1 cellular context compared by ENCODE assay signal in genomic region chr19:796692-797527, GRCh38.
A peak's percentile ranks its signal among the peaks of the same experiment; 100 is the strongest.
TF ChIP-seq lines count a peak whose summit lies in the region.

TSS of gene PTBP1 (plus strand) at chr19:797452. CDS start at chr19:797498, 46 bp downstream.

TF ChIP-seq in HepG2, 621 proteins besides CTCF, POLR2A, EP300 and RAD21 (continued from another document and continues in another):
- TF ChIP-seq ZMAT5 (CRISPR knock-in tag; IDR thresholded peaks at IDR 0.05; ENCODE audit: borderline replicate concordance, low read depth) (no peak), TAF15 (IDR thresholded peaks at IDR 0.05; ENCODE audit: low read depth, low read length, poor library complexity, severe bottlenecking) (no peak), HNRNPH1 (optimal IDR thresholded peaks at IDR 0.05; ENCODE audit: low read depth, low read length) (no peak), ZNF605 (CRISPR knock-in tag; IDR thresholded peaks at IDR 0.05) (peak; percentile 67; the same call in 1 of the 2 replicates), ZNF3 (CRISPR knock-in tag; IDR thresholded peaks at IDR 0.05) (no peak), SKI (IDR thresholded peaks at IDR 0.05; ENCODE audit: partially characterized antibody) (no peak), LCORL (IDR thresholded peaks at IDR 0.05) (peak; percentile 80), LCORL (CRISPR knock-in tag; IDR thresholded peaks at IDR 0.05) (peak; percentile 95), ZNF609 (CRISPR knock-in tag; IDR thresholded peaks at IDR 0.05; ENCODE audit: borderline replicate concordance) (no peak), ZNF530 (CRISPR knock-in tag; IDR thresholded peaks at IDR 0.05; ENCODE audit: low read depth) (no peak), ZNF44 (CRISPR knock-in tag; IDR thresholded peaks at IDR 0.05) (no peak), SMAD3 (CRISPR knock-in tag; IDR thresholded peaks at IDR 0.05) (peak; percentile 83; the same call in 1 of the 2 replicates), ZNF367 (CRISPR knock-in tag; IDR thresholded peaks at IDR 0.05; ENCODE audit: borderline replicate concordance) (no peak), ZFP36 (IDR thresholded peaks at IDR 0.05; ENCODE audit: borderline replicate concordance, low read depth, low read length, partially characterized antibody) (no peak), ZNF547 (CRISPR knock-in tag; IDR thresholded peaks at IDR 0.05) (0 out of 2 replicates have a peak, but pooled peaks have one; percentile 11), RBFOX2 (IDR thresholded peaks at IDR 0.05; ENCODE audit: low read depth, low read length) (peak; percentile 32), TRIM24 (CRISPR knock-in tag; IDR thresholded peaks at IDR 0.05) (no peak), CBX5 (CRISPR knock-in tag; IDR thresholded peaks at IDR 0.05; ENCODE audit: borderline replicate concordance) (peak; percentile 36; the same call in 1 of the 2 replicates), CENPX (CRISPR knock-in tag; IDR thresholded peaks at IDR 0.05) (no peak), REXO4 (CRISPR knock-in tag; IDR thresholded peaks at IDR 0.05; ENCODE audit: borderline replicate concordance) (no peak), ZBTB37 (CRISPR knock-in tag; IDR thresholded peaks at IDR 0.05) (no peak), PHB2 (IDR thresholded peaks at IDR 0.05; ENCODE audit: partially characterized antibody) (no peak), DZIP1 (CRISPR knock-in tag; IDR thresholded peaks at IDR 0.05) (no peak), HOXA3 (CRISPR knock-in tag; IDR thresholded peaks at IDR 0.05) (peak; percentile 100), GATA4 (IDR thresholded peaks at IDR 0.05; ENCODE audit: borderline replicate concordance, low read depth) (no peak), ZNF746 (CRISPR knock-in tag; IDR thresholded peaks at IDR 0.05) (no peak; the same call in 1 of the 2 replicates), KDM4B (CRISPR knock-in tag; IDR thresholded peaks at IDR 0.05) (0 out of 2 replicates have a peak, but pooled peaks have one; percentile 57), ZFYVE20 (CRISPR knock-in tag; IDR thresholded peaks at IDR 0.05; ENCODE audit: borderline replicate concordance, low read depth) (0 out of 2 replicates have a peak, but pooled peaks have one; percentile 80), ZNF616 (CRISPR knock-in tag; IDR thresholded peaks at IDR 0.05; ENCODE audit: low read depth) (no peak; the same call in 1 of the 2 replicates), JUNB (CRISPR knock-in tag; IDR thresholded peaks at IDR 0.05; ENCODE audit: borderline replicate concordance) (no peak), TEAD3 (CRISPR knock-in tag; optimal IDR thresholded peaks at IDR 0.05; ENCODE audit: borderline replicate concordance) (peak; percentile 82), RXRA (CRISPR knock-in tag; IDR thresholded peaks at IDR 0.05) (peak; percentile 80), NR2C2 (CRISPR knock-in tag; IDR thresholded peaks at IDR 0.05; ENCODE audit: borderline replicate concordance) (peak; percentile 97), DNMT1 (CRISPR knock-in tag; IDR thresholded peaks at IDR 0.05) (peak; percentile 48; the same call in 1 of the 2 replicates), ZNF557 (CRISPR knock-in tag; IDR thresholded peaks at IDR 0.05) (no peak), HOXD1 (CRISPR knock-in tag; IDR thresholded peaks at IDR 0.05) (peak; percentile 81; the same call in 1 of the 2 replicates), HMG20A (CRISPR knock-in tag; IDR thresholded peaks at IDR 0.05; ENCODE audit: borderline replicate concordance) (no peak; the same call in 1 of the 2 replicates), ZNF737 (CRISPR knock-in tag; IDR thresholded peaks at IDR 0.05; ENCODE audit: borderline replicate concordance) (no peak), MAFG (CRISPR knock-in tag; IDR thresholded peaks at IDR 0.05) (no peak), ZNF431 (CRISPR knock-in tag; IDR thresholded peaks at IDR 0.05; ENCODE audit: borderline replicate concordance, low read depth) (peak; percentile 63; the same call in 1 of the 2 replicates), ZNF382 (CRISPR knock-in tag; IDR thresholded peaks at IDR 0.05; ENCODE audit: borderline replicate concordance) (no peak), MLX (CRISPR knock-in tag; IDR thresholded peaks at IDR 0.05) (peak; percentile 75)
- TF ChIP-seq, protein P1, sequence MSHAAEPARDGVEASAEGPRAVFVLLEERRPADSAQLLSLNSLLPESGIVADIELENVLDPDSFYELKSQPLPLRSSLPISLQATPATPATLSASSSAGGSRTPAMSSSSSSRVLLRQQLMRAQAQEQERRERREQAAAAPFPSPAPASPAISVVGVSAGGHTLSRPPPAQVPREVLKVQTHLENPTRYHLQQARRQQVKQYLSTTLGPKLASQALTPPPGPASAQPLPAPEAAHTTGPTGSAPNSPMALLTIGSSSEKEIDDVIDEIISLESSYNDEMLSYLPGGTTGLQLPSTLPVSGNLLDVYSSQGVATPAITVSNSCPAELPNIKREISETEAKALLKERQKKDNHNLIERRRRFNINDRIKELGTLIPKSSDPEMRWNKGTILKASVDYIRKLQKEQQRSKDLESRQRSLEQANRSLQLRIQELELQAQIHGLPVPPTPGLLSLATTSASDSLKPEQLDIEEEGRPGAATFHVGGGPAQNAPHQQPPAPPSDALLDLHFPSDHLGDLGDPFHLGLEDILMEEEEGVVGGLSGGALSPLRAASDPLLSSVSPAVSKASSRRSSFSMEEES (CRISPR knock-in tag; IDR thresholded peaks at IDR 0.05) = peak; percentile 92
- TF ChIP-seq, protein P2, sequence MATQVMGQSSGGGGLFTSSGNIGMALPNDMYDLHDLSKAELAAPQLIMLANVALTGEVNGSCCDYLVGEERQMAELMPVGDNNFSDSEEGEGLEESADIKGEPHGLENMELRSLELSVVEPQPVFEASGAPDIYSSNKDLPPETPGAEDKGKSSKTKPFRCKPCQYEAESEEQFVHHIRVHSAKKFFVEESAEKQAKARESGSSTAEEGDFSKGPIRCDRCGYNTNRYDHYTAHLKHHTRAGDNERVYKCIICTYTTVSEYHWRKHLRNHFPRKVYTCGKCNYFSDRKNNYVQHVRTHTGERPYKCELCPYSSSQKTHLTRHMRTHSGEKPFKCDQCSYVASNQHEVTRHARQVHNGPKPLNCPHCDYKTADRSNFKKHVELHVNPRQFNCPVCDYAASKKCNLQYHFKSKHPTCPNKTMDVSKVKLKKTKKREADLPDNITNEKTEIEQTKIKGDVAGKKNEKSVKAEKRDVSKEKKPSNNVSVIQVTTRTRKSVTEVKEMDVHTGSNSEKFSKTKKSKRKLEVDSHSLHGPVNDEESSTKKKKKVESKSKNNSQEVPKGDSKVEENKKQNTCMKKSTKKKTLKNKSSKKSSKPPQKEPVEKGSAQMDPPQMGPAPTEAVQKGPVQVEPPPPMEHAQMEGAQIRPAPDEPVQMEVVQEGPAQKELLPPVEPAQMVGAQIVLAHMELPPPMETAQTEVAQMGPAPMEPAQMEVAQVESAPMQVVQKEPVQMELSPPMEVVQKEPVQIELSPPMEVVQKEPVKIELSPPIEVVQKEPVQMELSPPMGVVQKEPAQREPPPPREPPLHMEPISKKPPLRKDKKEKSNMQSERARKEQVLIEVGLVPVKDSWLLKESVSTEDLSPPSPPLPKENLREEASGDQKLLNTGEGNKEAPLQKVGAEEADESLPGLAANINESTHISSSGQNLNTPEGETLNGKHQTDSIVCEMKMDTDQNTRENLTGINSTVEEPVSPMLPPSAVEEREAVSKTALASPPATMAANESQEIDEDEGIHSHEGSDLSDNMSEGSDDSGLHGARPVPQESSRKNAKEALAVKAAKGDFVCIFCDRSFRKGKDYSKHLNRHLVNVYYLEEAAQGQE (IDR thresholded peaks at IDR 0.05; ENCODE audit: borderline replicate concordance in 1 of 2, low read depth in 1 of 2, low read length in 2 of 2) = no peak; a peak in 1 of 4 replicates
- TF ChIP-seq, protein P3, sequence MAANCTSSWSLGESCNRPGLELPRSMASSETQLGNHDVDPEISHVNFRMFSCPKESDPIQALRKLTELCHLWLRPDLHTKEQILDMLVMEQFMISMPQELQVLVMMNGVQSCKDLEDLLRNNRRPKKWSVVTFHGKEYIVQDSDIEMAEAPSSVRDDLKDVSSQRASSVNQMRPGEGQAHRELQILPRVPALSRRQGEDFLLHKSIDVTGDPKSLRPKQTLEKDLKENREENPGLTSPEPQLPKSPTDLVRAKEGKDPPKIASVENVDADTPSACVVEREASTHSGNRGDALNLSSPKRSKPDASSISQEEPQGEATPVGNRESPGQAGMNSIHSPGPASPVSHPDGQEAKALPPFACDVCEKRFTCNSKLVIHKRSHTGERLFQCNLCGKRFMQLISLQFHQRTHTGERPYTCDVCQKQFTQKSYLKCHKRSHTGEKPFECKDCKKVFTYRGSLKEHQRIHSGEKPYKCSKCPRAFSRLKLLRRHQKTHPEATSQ (CRISPR knock-in tag; IDR thresholded peaks at IDR 0.05; ENCODE audit: borderline replicate concordance) = peak; percentile 92
- TF ChIP-seq, protein P4, sequence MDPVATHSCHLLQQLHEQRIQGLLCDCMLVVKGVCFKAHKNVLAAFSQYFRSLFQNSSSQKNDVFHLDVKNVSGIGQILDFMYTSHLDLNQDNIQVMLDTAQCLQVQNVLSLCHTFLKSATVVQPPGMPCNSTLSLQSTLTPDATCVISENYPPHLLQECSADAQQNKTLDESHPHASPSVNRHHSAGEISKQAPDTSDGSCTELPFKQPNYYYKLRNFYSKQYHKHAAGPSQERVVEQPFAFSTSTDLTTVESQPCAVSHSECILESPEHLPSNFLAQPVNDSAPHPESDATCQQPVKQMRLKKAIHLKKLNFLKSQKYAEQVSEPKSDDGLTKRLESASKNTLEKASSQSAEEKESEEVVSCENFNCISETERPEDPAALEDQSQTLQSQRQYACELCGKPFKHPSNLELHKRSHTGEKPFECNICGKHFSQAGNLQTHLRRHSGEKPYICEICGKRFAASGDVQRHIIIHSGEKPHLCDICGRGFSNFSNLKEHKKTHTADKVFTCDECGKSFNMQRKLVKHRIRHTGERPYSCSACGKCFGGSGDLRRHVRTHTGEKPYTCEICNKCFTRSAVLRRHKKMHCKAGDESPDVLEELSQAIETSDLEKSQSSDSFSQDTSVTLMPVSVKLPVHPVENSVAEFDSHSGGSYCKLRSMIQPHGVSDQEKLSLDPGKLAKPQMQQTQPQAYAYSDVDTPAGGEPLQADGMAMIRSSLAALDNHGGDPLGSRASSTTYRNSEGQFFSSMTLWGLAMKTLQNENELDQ (CRISPR knock-in tag; IDR thresholded peaks at IDR 0.05; ENCODE audit: borderline replicate concordance) = no peak
